In genomic region chr3:10501664-10502052, GRCh38 we compare ENCODE assay signal across 37 cellular contexts. TPM values are rescaled to one million over a fixed set of nuclear protein-coding genes. Genes with fewer than 3 reads are reported as not detected.
"Had no signal": no experiment of that assay in that cellular context is flagged by ENCODE, and none has a peak within 500 bp of the region (broad histone marks: within the 10 kb centered on the region; RNA-seq: fewer than 3 reads in every experiment).

No MANE protein-coding gene starts in this region.

- H3K27ac ChIP-seq: adrenal gland, ascending aorta, cardiac muscle cell, VCaP had no signal

- H3K4me1 ChIP-seq: ascending aorta had no signal

- H3K36me3 Mint-ChIP-seq: activated CD4-positive, alpha-beta memory T cell treated with anti-CD3 and anti-CD28 coated beads for 36 hours; activated naive CD4-positive, alpha-beta T cell treated with anti-CD3 and anti-CD28 coated beads, Interleukin-2, amount 50 U/mL, for 72 hours; activated naive CD8-positive, alpha-beta T cell treated with anti-CD3 and anti-CD28 coated beads for 36 hours; brain had no signal

- H3K9me3 Mint-ChIP-seq: activated B cell treated with CpG ODN at 0.5 μM for 24 hours; activated CD4-positive, alpha-beta memory T cell treated with anti-CD3 and anti-CD28 coated beads for 36 hours; activated CD4-positive, alpha-beta T cell treated with anti-CD3 and anti-CD28 coated beads, Interleukin-2, amount 10 ng/mL, durations not matched to agents 24 days and 14 days; activated CD8-positive, alpha-beta T cell treated with anti-CD3 and anti-CD28 coated beads for 36 hours; activated naive CD4-positive, alpha-beta T cell treated with anti-CD3 and anti-CD28 coated beads for 36 hours; activated naive CD4-positive, alpha-beta T cell treated with anti-CD3 and anti-CD28 coated beads, Interleukin-2, amount 50 U/mL, for 72 hours; activated naive CD8-positive, alpha-beta T cell treated with anti-CD3 and anti-CD28 coated beads for 36 hours; activated T-cell treated with anti-CD3 and anti-CD28 coated beads, Interleukin-2, amount 50 U/mL, for 4 hours; activated T-cell treated with anti-CD3 and anti-CD28 coated beads, Interleukin-2, amount 50 U/mL, for 72 hours; activated T-helper 1 cell treated with anti-CD3 and anti-CD28 coated beads, Interleukin-12 subunit alpha, Interleukin-12 subunit beta, Interleukin-2, Interleukin-4 antibody, amounts not matched to agents 30 ng/mL and 10 ng/mL and 1 ng/mL, durations not matched to agents 14 hours and 24 hours and 36 hours; activated T-helper 17 cell treated with anti-CD3 and anti-CD28 coated beads, Interleukin-2, amount 50 U/mL, for 72 hours; brain; T-helper 1 cell treated with Interleukin-12 subunit alpha and Interleukin-12 subunit beta and Interleukin-4 antibody, amounts not matched to agents 30 μg/mL and 1 μg/mL, for 36 hours; T-helper 2 cell treated with Interferon-gamma antibody and Interleukin-4, amounts not matched to agents 5 μg/mL and 100 μg/mL, for 36 hours had no signal

- H3K27ac Mint-ChIP-seq: activated B cell treated with CpG ODN at 0.5 μM for 24 hours; activated CD4-positive, alpha-beta memory T cell treated with anti-CD3 and anti-CD28 coated beads for 36 hours; activated CD4-positive, alpha-beta T cell treated with anti-CD3 and anti-CD28 coated beads, Interleukin-2, amount 10 ng/mL, durations not matched to agents 24 days and 14 days; activated CD8-positive, alpha-beta T cell treated with anti-CD3 and anti-CD28 coated beads for 36 hours; activated naive CD4-positive, alpha-beta T cell treated with anti-CD3 and anti-CD28 coated beads for 36 hours; activated naive CD4-positive, alpha-beta T cell treated with anti-CD3 and anti-CD28 coated beads, Interleukin-2, amount 50 U/mL, for 72 hours; activated naive CD8-positive, alpha-beta T cell treated with anti-CD3 and anti-CD28 coated beads for 36 hours; activated T-cell treated with anti-CD3 and anti-CD28 coated beads, Interleukin-2, amount 50 U/mL, for 72 hours; activated T-helper 1 cell treated with anti-CD3 and anti-CD28 coated beads, Interleukin-12 subunit alpha, Interleukin-12 subunit beta, Interleukin-2, Interleukin-4 antibody, amounts not matched to agents 30 ng/mL and 10 ng/mL and 1 ng/mL, durations not matched to agents 14 hours and 24 hours and 36 hours; activated T-helper 17 cell treated with anti-CD3 and anti-CD28 coated beads, Interleukin-2, amount 50 U/mL, for 72 hours; T-helper 1 cell treated with Interleukin-12 subunit alpha and Interleukin-12 subunit beta and Interleukin-4 antibody, amounts not matched to agents 30 μg/mL and 1 μg/mL, for 36 hours; T-helper 2 cell treated with Interferon-gamma antibody and Interleukin-4, amounts not matched to agents 5 μg/mL and 100 μg/mL, for 36 hours had no signal

- H3K4me1 Mint-ChIP-seq: activated CD4-positive, alpha-beta T cell treated with anti-CD3 and anti-CD28 coated beads, Interleukin-2, amount 10 ng/mL, durations not matched to agents 24 days and 14 days; activated naive CD8-positive, alpha-beta T cell treated with anti-CD3 and anti-CD28 coated beads for 36 hours; activated T-helper 17 cell treated with anti-CD3 and anti-CD28 coated beads, Interleukin-2, amount 50 U/mL, for 72 hours had no signal

- ATAC-seq: activated CD8-positive, alpha-beta T cell treated with anti-CD3 and anti-CD28 coated beads for 36 hours; activated T-cell treated with anti-CD3 and anti-CD28 coated beads, Interleukin-2, amount 50 U/mL, for 4 hours; activated T-cell treated with anti-CD3 and anti-CD28 coated beads, Interleukin-2, amount 50 U/mL, for 72 hours had no signal

- H3K4me3 ChIP-seq: adrenal gland, ascending aorta, cardiac muscle cell had no signal

- H3K9me3 ChIP-seq: adrenal gland, ascending aorta had no signal

- H3K36me3 ChIP-seq: adrenal gland, ascending aorta, cardiac muscle cell had no signal

- FAIRE-seq: bronchial epithelial cell, TTC549 had no signal

- H3K4me3 Mint-ChIP-seq: activated B cell treated with CpG ODN at 0.5 μM for 24 hours; activated CD4-positive, alpha-beta memory T cell treated with anti-CD3 and anti-CD28 coated beads for 36 hours; activated CD4-positive, alpha-beta T cell treated with anti-CD3 and anti-CD28 coated beads, Interleukin-2, amount 10 ng/mL, durations not matched to agents 24 days and 14 days; activated CD8-positive, alpha-beta T cell treated with anti-CD3 and anti-CD28 coated beads for 36 hours; activated naive CD4-positive, alpha-beta T cell treated with anti-CD3 and anti-CD28 coated beads for 36 hours; activated naive CD8-positive, alpha-beta T cell treated with anti-CD3 and anti-CD28 coated beads for 36 hours; activated T-cell treated with anti-CD3 and anti-CD28 coated beads, Interleukin-2, amount 50 U/mL, for 4 hours; activated T-cell treated with anti-CD3 and anti-CD28 coated beads, Interleukin-2, amount 50 U/mL, for 72 hours; activated T-helper 1 cell treated with anti-CD3 and anti-CD28 coated beads, Interleukin-12 subunit alpha, Interleukin-12 subunit beta, Interleukin-2, Interleukin-4 antibody, amounts not matched to agents 30 ng/mL and 10 ng/mL and 1 ng/mL, durations not matched to agents 14 hours and 24 hours and 36 hours; activated T-helper 17 cell treated with anti-CD3 and anti-CD28 coated beads, Interleukin-2, amount 50 U/mL, for 72 hours; brain; T-helper 1 cell treated with Interleukin-12 subunit alpha and Interleukin-12 subunit beta and Interleukin-4 antibody, amounts not matched to agents 30 μg/mL and 1 μg/mL, for 36 hours; T-helper 2 cell treated with Interferon-gamma antibody and Interleukin-4, amounts not matched to agents 5 μg/mL and 100 μg/mL, for 36 hours had no signal

- DNase-seq: activated B cell treated with CpG ODN at 0.5 μM for 24 hours; activated CD4-positive, alpha-beta memory T cell treated with anti-CD3 and anti-CD28 coated beads for 36 hours; activated CD4-positive, alpha-beta T cell treated with anti-CD3 and anti-CD28 coated beads for 4 hours; activated CD4-positive, alpha-beta T cell treated with anti-CD3 and anti-CD28 coated beads, Interleukin-2, amount 10 ng/mL, durations not matched to agents 24 days and 14 days; activated CD4-positive, alpha-beta T cell treated with anti-CD3 and anti-CD28 coated beads, Interleukin-2, amount 50 U/mL, for 1 hour; activated CD4-positive, alpha-beta T cell treated with anti-CD3 and anti-CD28 coated beads, Interleukin-2, amount 50 U/mL, for 4 hours; activated CD4-positive, CD25-positive, alpha-beta regulatory T cell treated with anti-CD3 and anti-CD28 coated beads, Interleukin-2, amount 50 U/mL, for 72 hours; activated CD8-positive, alpha-beta memory T cell treated with anti-CD3 and anti-CD28 coated beads, Interleukin-2, amount 50 U/mL, for 4 hours; activated CD8-positive, alpha-beta T cell treated with anti-CD3 and anti-CD28 coated beads for 36 hours; activated effector memory CD4-positive, alpha-beta T cell treated with anti-CD3 and anti-CD28 coated beads, Interleukin-2, amount 50 U/mL, for 16 hours; activated gamma-delta T cell treated with Interleukin-2 at 50 U/mL for 16 hours; activated naive CD4-positive, alpha-beta T cell; activated naive CD4-positive, alpha-beta T cell treated with anti-CD3 and anti-CD28 coated beads for 36 hours; activated naive CD4-positive, alpha-beta T cell treated with anti-CD3 and anti-CD28 coated beads, Interleukin-2, amount 50 U/mL, for 16 hours; activated naive CD8-positive, alpha-beta T cell treated with anti-CD3 and anti-CD28 coated beads for 36 hours; activated T-cell treated with anti-CD3 and anti-CD28 coated beads for 4 hours; activated T-cell treated with anti-CD3 and anti-CD28 coated beads, Interleukin-2, amount 50 U/mL, for 1 hour; activated T-cell treated with anti-CD3 and anti-CD28 coated beads, Interleukin-2, amount 50 U/mL, for 4 hours; activated T-cell treated with anti-CD3 and anti-CD28 coated beads, Interleukin-2, amount 50 U/mL, for 72 hours; adrenal gland; amniotic stem cell; central memory CD4-positive, alpha-beta T cell; T-helper 1 cell; T-helper 2 cell; T-helper 9 cell had no signal

RNA-seq across cellular contexts. Expression of gene ATP2B2, which starts 3.7 kb away (rescaled TPM):
- total RNA-seq: activated B cell treated with CpG ODN at 0.5 μM for 24 hours; activated CD4-positive, alpha-beta T cell treated with anti-CD3 and anti-CD28 coated beads, Interleukin-2, amount 10 ng/mL, durations not matched to agents 24 days and 14 days; activated CD8-positive, alpha-beta memory T cell treated with anti-CD3 and anti-CD28 coated beads for 36 hours; activated CD8-positive, alpha-beta T cell treated with anti-CD3 and anti-CD28 coated beads for 36 hours; activated naive CD4-positive, alpha-beta T cell treated with anti-CD3 and anti-CD28 coated beads for 36 hours; activated naive CD4-positive, alpha-beta T cell treated with anti-CD3 and anti-CD28 coated beads, Interleukin-2, amount 50 U/mL, for 72 hours; activated naive CD8-positive, alpha-beta T cell treated with anti-CD3 and anti-CD28 coated beads for 36 hours; activated T-cell treated with anti-CD3 and anti-CD28 coated beads, Interleukin-2, amount 50 U/mL, for 72 hours; activated T-helper 1 cell treated with anti-CD3 and anti-CD28 coated beads, Interleukin-12 subunit alpha, Interleukin-12 subunit beta, Interleukin-2, Interleukin-4 antibody, amounts not matched to agents 30 ng/mL and 10 ng/mL and 1 ng/mL, durations not matched to agents 14 hours and 24 hours and 36 hours; activated T-helper 17 cell treated with anti-CD3 and anti-CD28 coated beads, Interleukin-2, amount 50 U/mL, for 72 hours; ascending aorta; bronchial epithelial cell had no signal
